ENCODE assay signal across 8 cellular contexts in genomic region chr7:2709553-2710165, GRCh38. TPM values are rescaled to one million over a fixed set of nuclear protein-coding genes. Genes with fewer than 3 reads are reported as not detected.
DNase-seq lines count a peak whose midpoint lies in the region; ATAC-seq and TF ChIP-seq lines count a peak whose summit lies in the region.

No MANE protein-coding gene starts in this region.

- TF ChIP-seq POLR2A in GM18505 (IDR thresholded peaks at IDR 0.05; ENCODE audit: borderline replicate concordance, extremely low read depth, insufficient read depth, insufficient read length): peak; percentile 37

- no peaks in the 10 kb centered on the region for H3K27me3 ChIP-seq in duodenal mucosa (ENCODE audit: control insufficient read depth in 1 of 2, insufficient read depth in 2 of 2, low read length in 2 of 2)

- H3K27ac ChIP-seq in duodenal mucosa (ENCODE audit: low read depth, low read length): no peak overlapping the region

- peak overlapping the region; percentile 66 to 76 for H3K4me3 ChIP-seq in duodenal mucosa (ENCODE audit: low read depth in 1 of 2, low read length in 2 of 2)
- no peak overlapping the region for H3K4me3 ChIP-seq in mucosa of descending colon

- ATAC-seq in GM18505 (IDR thresholded peaks at IDR 0.05; ENCODE audit: unreplicated experiment) (peak; percentile 70), HG02610 (IDR thresholded peaks at IDR 0.05; ENCODE audit: unreplicated experiment) (peak; percentile 41), mucosa of descending colon (peak; percentile 95)

- peak; percentile 85 for TF ChIP-seq CTCF in mucosa of descending colon (IDR thresholded peaks at IDR 0.05)

- peaks cover 9 to 20% of the 10 kb centered on the region in 2 donors for H3K4me1 ChIP-seq in duodenal mucosa (ENCODE audit: control insufficient read depth in 1 of 2, insufficient read depth in 2 of 2, low read length in 2 of 2)
- peaks cover 2% of the 10 kb centered on the region for H3K4me1 ChIP-seq in mucosa of descending colon (ENCODE audit: low read depth)

- intact Hi-C loops in mucosa of descending colon (cut with DNase I, micrococcal nuclease): no loop called here

- H3K9ac ChIP-seq in duodenal mucosa (ENCODE audit: low read depth in 1 of 2, low read length in 2 of 2): peak overlapping the region; percentile 45 to 51

- H3K9me3 ChIP-seq in duodenal mucosa (ENCODE audit: control insufficient read depth in 1 of 2, low read length in 2 of 2) (no peaks in the 10 kb centered on the region), mucosa of descending colon (no peaks in the 10 kb centered on the region)

- DNase-seq in NCI-H2029 (lab: John Stamatoyannopoulos, UW) (peak; percentile 67), mucosa of descending colon (peak; percentile 85 to 88 (median 88)), NCI-H2171 (lab: John Stamatoyannopoulos, UW) (no peak)
- DNase-seq in activated CD4-positive, alpha-beta T cell treated with anti-CD3 and anti-CD28 coated beads, Interleukin-2, amount 50 U/mL, for 48 hours: peak; percentile 81 to 86
- DNase-seq in stimulated activated CD8-positive, alpha-beta memory T cell treated with anti-CD3 and anti-CD28 coated beads, Interleukin-4, amount 100 ng/mL, for 1 hour (ENCODE audit: low read depth in 2 of 2, low spot score in 1 of 2): peak; percentile 50 to 61

- H3K36me3 ChIP-seq in duodenal mucosa (ENCODE audit: control insufficient read depth in 1 of 2, insufficient read depth in 2 of 2, low read length in 2 of 2) (no peaks in the 10 kb centered on the region), mucosa of descending colon (ENCODE audit: low read depth) (no peaks in the 10 kb centered on the region)

RNA-seq across cellular contexts. Expression of gene AMZ1, which starts 21.7 kb away (rescaled TPM):
- total RNA-seq in mucosa of descending colon: 1 to 10 TPM in 1 of 3 donors, under 1 TPM in 1, not detected in 1; 0.61 to 1.3 TPM

Comparison
In these comparisons a context has a peak if more than half of its experiments do, and no peak if none do; other contexts are left out.
1. ATAC-seq: peak in every context shown above with its lines; median percentile 95 in mucosa of descending colon; 70 in GM18505; 41 in HG02610.